In the genomic region with DNA sequence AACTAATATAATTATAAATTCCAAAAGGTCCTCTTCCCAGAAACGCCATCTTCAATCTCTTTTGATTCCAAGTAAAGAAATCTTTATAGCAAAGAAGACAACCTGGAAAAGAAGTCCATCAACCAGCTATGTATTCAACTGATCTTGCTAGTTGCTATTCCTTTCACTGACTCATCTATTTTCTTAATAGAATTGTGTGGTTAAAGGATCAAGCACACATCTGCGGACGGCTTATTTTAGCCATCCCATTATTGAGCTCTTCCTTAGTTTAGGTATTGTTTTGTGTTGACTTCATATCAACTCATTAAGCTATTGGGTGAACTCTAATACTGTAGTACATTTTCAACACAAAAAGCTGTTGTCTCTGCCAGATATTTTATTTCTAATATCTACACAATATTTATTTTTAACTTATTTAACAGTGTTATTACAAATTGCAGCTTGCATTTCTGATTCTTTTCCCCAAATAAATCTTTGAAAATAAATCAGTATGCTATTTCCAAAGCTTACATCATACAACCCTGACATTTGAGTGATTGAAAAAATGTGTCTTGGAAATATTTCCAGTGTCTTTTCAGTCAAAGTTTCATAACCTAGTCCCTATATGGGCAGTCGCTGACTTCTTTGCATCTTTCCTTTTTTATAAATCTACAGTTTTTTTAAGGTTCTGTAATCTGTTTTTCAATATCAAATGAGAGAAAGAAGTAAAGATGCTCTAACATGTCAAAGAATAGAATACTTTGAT, we compare ENCODE assay signal across 24 cellular contexts.
"Had no signal": no experiment of that assay in that cellular context is flagged by ENCODE, and none has a peak within 500 bp of the region (broad histone marks: within the 10 kb centered on the region; RNA-seq: fewer than 3 reads in every experiment).

No MANE protein-coding gene starts in this region.

- H3K9me3 ChIP-seq: esophagus squamous epithelium, prostate gland, right lobe of liver, tibial artery, upper lobe of left lung, uterus had no signal

- H3K36me3 Mint-ChIP-seq: natural killer cell; stimulated activated memory B cell treated with anti-CD40 and anti-IgM and Interleukin-4, amounts not matched to agents 10 μg/mL and 1 μg/mL and 100 μg/mL, for 72 hours had no signal

- H3K4me1 Mint-ChIP-seq: immature natural killer cell; natural killer cell; neural crest cell; stimulated activated memory B cell treated with anti-CD40 and anti-IgM and Interleukin-4, amounts not matched to agents 10 μg/mL and 1 μg/mL and 100 μg/mL, for 72 hours had no signal

- H3K4me1 ChIP-seq: esophagus squamous epithelium, gastroesophageal sphincter, parathyroid adenoma, prostate gland, right lobe of liver, spleen, upper lobe of left lung, uterus had no signal

- DNase-seq: dermis blood vessel endothelial cell; esophagus squamous epithelium; foreskin fibroblast; glutamatergic neuron; immature natural killer cell; kidney; left cardiac atrium; mesendoderm; natural killer cell; occipital lobe; right lobe of liver; spleen; stimulated activated CD4-positive, alpha-beta T cell treated with anti-CD3 and anti-CD28 coated beads, Interleukin-15, amount 100 ng/mL, for 24 hours; stimulated activated CD4-positive, alpha-beta T cell treated with anti-CD3 and anti-CD28 coated beads, Interleukin-1b, Interleukin-23, amount 100 ng/mL, for 48 hours; stimulated activated CD4-positive, alpha-beta T cell treated with anti-CD3 and anti-CD28 coated beads, Interleukin-4, amount 100 ng/mL, for 24 hours; tibial artery; upper lobe of left lung; uterus had no signal

- H3K36me3 ChIP-seq: esophagus squamous epithelium, gastroesophageal sphincter, prostate gland, right lobe of liver, spleen, tibial artery, upper lobe of left lung, uterus had no signal

- H3K27me3 Mint-ChIP-seq: stimulated activated memory B cell treated with anti-CD40 and anti-IgM and Interleukin-4, amounts not matched to agents 10 μg/mL and 1 μg/mL and 100 μg/mL, for 72 hours; stimulated activated naive CD8-positive, alpha-beta T cell treated with anti-CD3 and anti-CD28 coated beads, Interleukin-15, Interleukin-2, amounts not matched to agents 100 ng/mL and 50 ng/mL, for 24 hours had no signal

- H3K27me3 ChIP-seq: gastroesophageal sphincter, right lobe of liver, spleen, tibial artery, upper lobe of left lung, uterus had no signal

- ATAC-seq: gastroesophageal sphincter; left cardiac atrium; natural killer cell; right lobe of liver; stimulated activated memory B cell treated with anti-CD40 and anti-IgM and Interleukin-4, amounts not matched to agents 10 μg/mL and 1 μg/mL and 100 μg/mL, for 72 hours had no signal

- H3K27ac ChIP-seq: esophagus squamous epithelium, gastroesophageal sphincter, parathyroid adenoma, prostate gland, right lobe of liver, spleen, upper lobe of left lung, uterus had no signal

- H3K4me3 Mint-ChIP-seq: immature natural killer cell; natural killer cell; neural crest cell; stimulated activated memory B cell treated with anti-CD40 and anti-IgM and Interleukin-4, amounts not matched to agents 10 μg/mL and 1 μg/mL and 100 μg/mL, for 72 hours; stimulated activated naive CD8-positive, alpha-beta T cell treated with anti-CD3 and anti-CD28 coated beads, Interleukin-15, Interleukin-2, amounts not matched to agents 100 ng/mL and 50 ng/mL, for 24 hours had no signal

- H3K27ac Mint-ChIP-seq: immature natural killer cell; natural killer cell; stimulated activated memory B cell treated with anti-CD40 and anti-IgM and Interleukin-4, amounts not matched to agents 10 μg/mL and 1 μg/mL and 100 μg/mL, for 72 hours; stimulated activated naive CD8-positive, alpha-beta T cell treated with anti-CD3 and anti-CD28 coated beads, Interleukin-15, Interleukin-2, amounts not matched to agents 100 ng/mL and 50 ng/mL, for 24 hours had no signal

- H3K4me3 ChIP-seq: esophagus squamous epithelium, gastroesophageal sphincter, prostate gland, right lobe of liver, spleen, tibial artery, upper lobe of left lung, uterus had no signal
